In the genomic region with DNA sequence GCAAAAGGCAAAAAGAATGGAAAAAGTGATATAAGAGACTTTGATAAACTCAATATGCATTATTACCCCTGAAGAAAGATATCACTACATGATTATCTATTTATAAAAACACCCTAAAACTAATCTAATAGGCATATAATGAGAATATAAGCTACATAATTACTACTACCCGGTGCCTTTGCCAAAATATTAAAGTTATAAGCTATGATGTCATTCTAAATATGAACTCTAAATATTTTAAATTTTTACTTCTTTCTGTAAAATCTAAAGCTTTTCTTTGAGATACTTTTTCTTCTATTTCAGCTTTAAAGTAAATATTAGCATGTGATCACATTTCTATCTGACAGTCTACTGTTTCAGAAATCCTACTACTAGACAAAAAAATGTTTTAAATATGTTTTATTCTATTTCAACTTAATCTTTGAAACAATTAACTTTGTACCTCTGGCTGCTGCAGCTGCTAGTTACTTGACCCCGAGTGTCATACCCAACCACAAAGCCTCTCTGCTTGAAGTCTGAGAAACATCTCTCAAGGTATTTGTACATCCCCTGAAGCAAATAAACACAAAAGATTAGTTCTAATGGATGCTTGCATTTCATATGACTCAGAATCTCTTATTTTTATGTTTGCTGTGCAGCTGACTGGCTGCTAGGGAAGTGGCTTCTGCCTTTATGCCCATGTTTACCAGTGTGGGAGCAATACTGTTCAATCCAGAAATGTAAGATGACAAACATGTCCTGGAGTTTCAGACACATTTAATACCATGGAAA, we compare ENCODE assay signal across 10 cellular contexts. TPM values are rescaled to one million over a fixed set of nuclear protein-coding genes. Genes with fewer than 3 reads are reported as not detected.
DNase-seq lines count a peak whose midpoint lies in the region; ATAC-seq lines count a peak whose summit lies in the region.
"Had no signal": no experiment of that assay in that cellular context is flagged by ENCODE, and none has a peak within 500 bp of the region (broad histone marks: within the 10 kb centered on the region; RNA-seq: fewer than 3 reads in every experiment).

No MANE protein-coding gene starts in this region.

- H3K4me1 ChIP-seq in skeletal muscle satellite cell (ENCODE audit: control insufficient read depth, insufficient read depth, low read length), result peaks cover 42% of the 10 kb centered on the region

- H3K9me3 ChIP-seq in skeletal muscle satellite cell (replicated peaks; ENCODE audit: low read length), result no peaks in the 10 kb centered on the region

- no peaks in the 10 kb centered on the region for H3K27me3 ChIP-seq in skeletal muscle satellite cell (ENCODE audit: control insufficient read depth, insufficient read depth, low read length)

- peak overlapping the region; percentile 73 for H3K9ac ChIP-seq in skeletal muscle satellite cell (ENCODE audit: low read depth, low read length)

- H3K36me3 ChIP-seq in skeletal muscle satellite cell (ENCODE audit: insufficient read depth, low read length), result peaks cover 12% of the 10 kb centered on the region

- peak overlapping the region; percentile 38 for H3K4me2 ChIP-seq in skeletal muscle satellite cell (ENCODE audit: low read length)

- H3K4me3 ChIP-seq in skeletal muscle satellite cell (ENCODE audit: low read length), result no peak overlapping the region

- DNase-seq in NCI-H748 (lab: John Stamatoyannopoulos, UW; ENCODE audit: unreplicated experiment) (peak; percentile 43), NCI-H748 treated with DMSO at 0.1 percent for 48 hours (lab: John Stamatoyannopoulos, UW) (no peak), NCI-H226 (peak; percentile 27), dedifferentiated amniotic fluid mesenchymal stem cell (ENCODE audit: extremely low spot score) (peak; percentile 43), SW 1271 (lab: John Stamatoyannopoulos, UW) (no peak)
- DNase-seq: activated T-cell treated with anti-CD3 and anti-CD28 coated beads, Interleukin-2, amount 50 U/mL, for 72 hours; cerebellar nuclear complex had no signal

- ATAC-seq in GM21515 (IDR thresholded peaks at IDR 0.05; ENCODE audit: unreplicated experiment) (no peak), HG03460 (IDR thresholded peaks at IDR 0.05; ENCODE audit: unreplicated experiment) (no peak)
- ATAC-seq: activated T-cell treated with anti-CD3 and anti-CD28 coated beads, Interleukin-2, amount 50 U/mL, for 72 hours had no signal

RNA-seq across cellular contexts. Expression of gene PGM2L1, which starts 26.8 kb away (rescaled TPM):
- total RNA-seq in skeletal muscle satellite cell (2012; rRNA removed), result 1.3 and 1.5 TPM in 2 replicates

Comparison
In these comparisons a context has a peak if more than half of its experiments do, and no peak if none do; other contexts are left out.
1. DNase-seq: peak in NCI-H748 (single experiment), NCI-H226 (single experiment) and dedifferentiated amniotic fluid mesenchymal stem cell (single experiment); none in NCI-H748 treated with DMSO at 0.1 percent for 48 hours (single experiment) and SW 1271 (0 of 2).